In the genomic region with DNA sequence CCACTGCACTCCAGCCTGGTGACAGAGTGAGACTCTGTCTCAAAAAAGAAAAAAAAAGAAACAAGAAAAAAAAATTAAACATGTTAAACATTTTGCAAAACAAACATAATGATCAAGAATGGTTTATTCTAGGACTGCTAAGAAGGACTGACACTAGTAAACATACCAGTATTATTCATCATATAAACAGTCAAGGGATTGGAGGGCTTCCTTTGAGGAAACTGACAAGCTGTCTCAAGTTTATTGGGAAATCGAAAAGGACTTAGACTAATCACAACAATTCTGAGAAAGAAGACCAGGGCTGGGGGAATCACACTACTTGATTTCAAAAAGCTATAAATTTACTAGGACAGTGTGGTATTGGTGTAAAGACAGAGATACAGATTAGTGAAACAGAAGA, we compare ENCODE assay signal across 15 cellular contexts.
DNase-seq lines count a peak whose midpoint lies in the region; ATAC-seq and TF ChIP-seq lines count a peak whose summit lies in the region.
"Had no signal": no experiment of that assay in that cellular context is flagged by ENCODE, and none has a peak within 500 bp of the region (broad histone marks: within the 10 kb centered on the region; RNA-seq: fewer than 3 reads in every experiment).

No MANE protein-coding gene starts in this region.

- H3K27ac ChIP-seq in thoracic aorta (peak overlapping the region; percentile 66 to 74), right lobe of liver (no peak overlapping the region)
- H3K27ac ChIP-seq: PC-9 had no signal

- intact Hi-C loops in right lobe of liver (cut with DNase I): no loop called here

- H3K4me3 ChIP-seq in fibroblast of mammary gland (ENCODE audit: control insufficient read depth, low read depth, low read length) (no peak overlapping the region), thoracic aorta (no peak overlapping the region), right lobe of liver (no peak overlapping the region)
- H3K4me3 ChIP-seq: PC-9 had no signal

- TF ChIP-seq CTCF in fibroblast of mammary gland (conservative IDR thresholded peaks at IDR 0.05; ENCODE audit: control insufficient read depth, insufficient read depth, low read depth, low read length) (no peak), thoracic aorta (IDR thresholded peaks at IDR 0.05) (no peak), right lobe of liver (IDR thresholded peaks at IDR 0.05) (no peak)

- no peak for ATAC-seq in thoracic aorta (ENCODE audit: insufficient number of reproducible peaks, low FRiP score, low read depth)
- no peak for ATAC-seq in HG02610 (IDR thresholded peaks at IDR 0.05; ENCODE audit: unreplicated experiment)
- no peak for ATAC-seq in right lobe of liver

- H3K9me3 ChIP-seq in thoracic aorta (no peaks in the 10 kb centered on the region), right lobe of liver (no peaks in the 10 kb centered on the region)

- no peak for TF ChIP-seq POLR2A in right lobe of liver (IDR thresholded peaks at IDR 0.05)

- 60% methylated on average over 1 of the region's 1 CpG for WGBS in right lobe of liver (ENCODE audit: insufficient coverage, low coverage, low lambda C conversion rate, missing lambda C conversion rate)

- peaks cover 30 to 79% of the 10 kb centered on the region in 2 donors for H3K4me1 ChIP-seq in thoracic aorta (ENCODE audit: control insufficient read depth in 1 of 2, low read depth in 2 of 2)
- H3K4me1 ChIP-seq in right lobe of liver: no peaks in the 10 kb centered on the region

- H3K27me3 ChIP-seq in thoracic aorta (replicated peaks; ENCODE audit: insufficient read depth) (no peaks in the 10 kb centered on the region), right lobe of liver (no peaks in the 10 kb centered on the region)

- H3K36me3 ChIP-seq in thoracic aorta (peaks cover 12% of the 10 kb centered on the region), right lobe of liver (peaks cover 0 to 6% (median 0%) of the 10 kb centered on the region in 4 donors)

- DNase-seq in HT1080 (ENCODE audit: low read depth) (peak; percentile 2), amniotic epithelial cell (ENCODE audit: low read depth) (peak; percentile 27), fibroblast of mammary gland (ENCODE audit: low read depth) (peak; percentile 24), thoracic aorta (ENCODE audit: low spot score) (no peak), right lobe of liver (no peak), NCI-H1417 (lab: John Stamatoyannopoulos, UW) (no peak), NCI-H2107 treated with DMSO at 0.1 percent for 48 hours (lab: John Stamatoyannopoulos, UW; ENCODE audit: unreplicated experiment) (no peak)
- DNase-seq: CD4-positive, alpha-beta T cell; NCI-H1436 treated with DMSO at 0.1 percent for 48 hours; NCI-H2081; NCI-H2227 treated with DMSO at 0.1 percent for 48 hours; NCI-H69; PC-9; Right ventricle myocardium superior had no signal

Comparison
In these comparisons a context has a peak if more than half of its experiments do, and no peak if none do; other contexts are left out.
1. DNase-seq: peak in HT1080 (single experiment), amniotic epithelial cell (single experiment) and fibroblast of mammary gland (single experiment); none in thoracic aorta (single experiment), right lobe of liver (0 of 3), NCI-H1417 (0 of 3) and NCI-H2107 treated with DMSO at 0.1 percent for 48 hours (single experiment).
2. H3K27ac ChIP-seq: peak in thoracic aorta (2 of 2); none in right lobe of liver (0 of 3).